1 cellular context compared by ENCODE assay signal in genomic region chr7:100180084-100180483, GRCh38.
TF ChIP-seq lines count a peak whose summit lies in the region.

No MANE protein-coding gene starts in this region.

TF ChIP-seq in HEK293, 187 proteins besides CTCF, POLR2A, EP300 and RAD21:
- peak; percentile 89 for TF ChIP-seq ZNF121 (tag by site-specific recombination; IDR thresholded peaks at IDR 0.05)
